ENCODE assay signal across 19 cellular contexts in genomic region chr9:68762570-68762969, GRCh38. TPM values are rescaled to one million over a fixed set of nuclear protein-coding genes. Genes with fewer than 3 reads are reported as not detected.
DNase-seq lines count a peak whose midpoint lies in the region; ATAC-seq, FAIRE-seq and TF ChIP-seq lines count a peak whose summit lies in the region.
"Had no signal": no experiment of that assay in that cellular context is flagged by ENCODE, and none has a peak within 500 bp of the region (broad histone marks: within the 10 kb centered on the region; RNA-seq: fewer than 3 reads in every experiment).

No MANE protein-coding gene starts in this region.

- no peak for TF ChIP-seq RAD21 in GM12878 (IDR thresholded peaks at IDR 0.05; ENCODE audit: insufficient read depth, low read depth, low read length)

- H3K27me3 Mint-ChIP-seq in T-helper 17 cell, result peaks cover 19% of the 10 kb centered on the region

- intact Hi-C loops in GM12878 (cut with micrococcal nuclease; ENCODE audit: unreplicated experiment) (loop anchor here (5.0 kb wide), 1 partner anchor 55 kb away; the partner anchor contains the start of gene PIP5K1B), gastrocnemius medialis (cut with DNase I; ENCODE audit: low total_unique reads) (no loop called here)

- no peak for TF ChIP-seq CTCF in GM12878 (IDR thresholded peaks at IDR 0.05 in 2 of 3, conservative IDR thresholded peaks at IDR 0.05 in 1 of 3; ENCODE audit: control insufficient read depth in 2 of 3, extremely low read depth in 1 of 3, insufficient read depth in 1 of 3, low read depth in 3 of 3, low read length in 3 of 3)
- no peak for TF ChIP-seq CTCF in gastrocnemius medialis (IDR thresholded peaks at IDR 0.05 in 4 of 5, conservative IDR thresholded peaks at IDR 0.05 in 1 of 5)

- TF ChIP-seq POLR2A in GM12878 (IDR thresholded peaks at IDR 0.05; ENCODE audit: low read depth, low read length), result no peak
- no peak for TF ChIP-seq POLR2A in gastrocnemius medialis (IDR thresholded peaks at IDR 0.05)

- ATAC-seq in GM12878, result peak; percentile 51; the same call in 2 of the 3 replicates
- no peak for ATAC-seq in gastrocnemius medialis
- ATAC-seq in T-helper 17 cell, result no peak
- ATAC-seq in GM18861 (IDR thresholded peaks at IDR 0.05; ENCODE audit: unreplicated experiment), result no peak
- ATAC-seq: A549, T-cell had no signal

- H3K36me3 ChIP-seq in GM12878 (ENCODE audit: control insufficient read depth in 2 of 2, insufficient read depth in 2 of 2, low read length in 1 of 2) (no peaks in the 10 kb centered on the region), gastrocnemius medialis (no peaks in the 10 kb centered on the region)

- no peak for TF ChIP-seq EP300 in GM12878 (IDR thresholded peaks at IDR 0.05; ENCODE audit: borderline replicate concordance in 1 of 2, control insufficient read depth in 1 of 2, low read depth in 2 of 2, low read length in 2 of 2)

- CTCF ChIA-PET in GM12878 (lab: Yijun Ruan, JAX), result interaction anchor here (0.6 to 1.1 kb wide), 2 partner anchors 80 to 237 kb away, joined by 3 to 4 read pairs; no protein-coding TSS in a partner anchor

- POLR2A ChIA-PET in GM12878 (lab: Charles Lee), result interaction anchor here (1.5 kb wide), 1 partner anchor 17 kb away, joined by 3 read pairs; a partner anchor contains a TSS

- H2AFZ ChIP-seq in GM12878 (ENCODE audit: control insufficient read depth, low read depth, low read length), result no peak overlapping the region
- H2AFZ ChIP-seq: PC-9 had no signal

- SMC1A ChIA-PET in GM12878 (lab: Charles Lee; ENCODE audit: uncharacterized antibody, unreplicated experiment), result interaction anchor here (0.9 to 1.4 kb wide), 4 partner anchors 11 to 24 kb away, joined by 3 to 5 read pairs (median 4); no protein-coding TSS in a partner anchor

- H4K20me1 ChIP-seq in GM12878 (ENCODE audit: control insufficient read depth, insufficient read depth), result no peaks in the 10 kb centered on the region

- H3K79me2 ChIP-seq in GM12878 (ENCODE audit: control insufficient read depth, insufficient read depth, low read length), result no peaks in the 10 kb centered on the region

- DNase-seq in NCI-H1436 (lab: John Stamatoyannopoulos, UW) (peak; percentile 5), NCI-H1436 treated with DMSO at 0.1 percent for 48 hours (lab: John Stamatoyannopoulos, UW) (no peak), GM19239 (ENCODE audit: insufficient read length, low spot score) (no peak), NCI-H187 treated with DMSO at 0.1 percent for 48 hours (lab: John Stamatoyannopoulos, UW) (peak; percentile 81), GM12878 (ENCODE audit: low read depth, low spot score) (no peak), gastrocnemius medialis (no peak), T-helper 17 cell (no peak)
- DNase-seq: DND-41, GDM1, IMR-90, Kasumi-1, NCI-H146, NCI-H510A treated with DMSO at 0.1 percent for 48 hours, PC-9, T-cell had no signal

- H3K4me1 Mint-ChIP-seq in T-helper 17 cell, result no peaks in the 10 kb centered on the region
- H3K4me1 Mint-ChIP-seq: T-cell had no signal

- no peaks in the 10 kb centered on the region for H3K27me3 ChIP-seq in GM12878 (replicated peaks in 1 of 2; ENCODE audit: control insufficient read depth in 2 of 2, insufficient read depth in 2 of 2, low read length in 1 of 2)
- no peaks in the 10 kb centered on the region for H3K27me3 ChIP-seq in gastrocnemius medialis

- H3K27ac ChIP-seq in GM12878 (ENCODE audit: control insufficient read depth, insufficient read depth), result no peak overlapping the region
- no peak overlapping the region for H3K27ac ChIP-seq in gastrocnemius medialis
- H3K27ac ChIP-seq: A549, PC-9, SK-N-MC had no signal

- no peak overlapping the region for H3K4me3 Mint-ChIP-seq in T-helper 17 cell
- H3K4me3 Mint-ChIP-seq: T-cell had no signal

- FAIRE-seq in GM19239 (lab: Jason Lieb, UNC), result peak; percentile 79
- no peak for FAIRE-seq in GM12878 (lab: Jason Lieb, UNC)
- FAIRE-seq: A549 had no signal

- H3K4me3 ChIP-seq in GM12878 (no peak overlapping the region), gastrocnemius medialis (no peak overlapping the region)
- H3K4me3 ChIP-seq: A549, PC-9, SK-N-MC had no signal

- 61% methylated on average over 4 of the region's 4 CpGs for WGBS in GM12878 (ENCODE audit: insufficient coverage, insufficient replicate concordance, low lambda C conversion rate, missing lambda C conversion rate)

- no peak overlapping the region for H3K9ac ChIP-seq in GM12878 (ENCODE audit: control insufficient read depth, insufficient read depth, low read length)

- in situ Hi-C loops in GM12878 (cut with MboI), result loop anchor here (5.0 to 10.0 kb wide), 2 partner anchors 62 to 180 kb away; no protein-coding TSS in a partner anchor
- in situ Hi-C loops in gastrocnemius medialis (cut with MboI; ENCODE audit: low sequenced_read_pairs in 4 of 4), result no loop called here

- no peak overlapping the region for H3K4me2 ChIP-seq in GM12878 (ENCODE audit: control insufficient read depth, insufficient read depth)
- H3K4me2 ChIP-seq: A549, PC-9 had no signal

- H3K9me3 ChIP-seq in GM12878 (replicated peaks; ENCODE audit: control insufficient read depth, insufficient read depth, low read length), result peaks cover 4% of the 10 kb centered on the region; the same call in 1 of the 3 replicates
- no peaks in the 10 kb centered on the region for H3K9me3 ChIP-seq in gastrocnemius medialis
- H3K9me3 ChIP-seq in T-helper 17 cell (ENCODE audit: control insufficient read depth, low read length, poor library complexity, severe bottlenecking), result no peaks in the 10 kb centered on the region
- H3K9me3 ChIP-seq: A549 had no signal

- RAD21 ChIA-PET in GM12878 (lab: Charles Lee; ENCODE audit: unreplicated experiment), result interaction anchor here (1.4 kb wide), 1 partner anchor 55 kb away, joined by 4 read pairs; no protein-coding TSS in a partner anchor

- H3K27ac Mint-ChIP-seq in T-helper 17 cell, result no peak overlapping the region
- H3K27ac Mint-ChIP-seq: T-cell had no signal

- H3K4me1 ChIP-seq in GM12878 (ENCODE audit: control insufficient read depth, insufficient read depth, low read length) (peaks cover 3% of the 10 kb centered on the region; the same call in 1 of the 2 replicates), gastrocnemius medialis (no peaks in the 10 kb centered on the region)
- H3K4me1 ChIP-seq: A549 had no signal

- peaks cover 3% of the 10 kb centered on the region for H3K36me3 Mint-ChIP-seq in T-helper 17 cell (ENCODE audit: low read depth)
- H3K36me3 Mint-ChIP-seq: T-cell had no signal

- no TSS peak for BruUV-seq in GM12878 (replicated peaks; lab: Mats Ljungman, UMichigan)

TF ChIP-seq in GM12878, 131 proteins besides CTCF, POLR2A, EP300 and RAD21:
- TF ChIP-seq MTA2 (IDR thresholded peaks at IDR 0.05; ENCODE audit: low read depth) (no peak), ELK1 (IDR thresholded peaks at IDR 0.05; ENCODE audit: low read depth, low read length) (no peak), MXI1 (IDR thresholded peaks at IDR 0.05; ENCODE audit: low read depth, low read length) (no peak), SUZ12 (IDR thresholded peaks at IDR 0.05; ENCODE audit: unreplicated experiment) (no peak), TCF3 (IDR thresholded peaks at IDR 0.05; ENCODE audit: borderline replicate concordance, insufficient read depth, low read depth, low read length) (no peak), HSF1 (IDR thresholded peaks at IDR 0.05; ENCODE audit: low read depth, low read length) (no peak), ZNF384 (IDR thresholded peaks at IDR 0.05; ENCODE audit: borderline replicate concordance, low read depth, low read length) (no peak)

RNA-seq across cellular contexts. Expression of gene PIP5K1B, which starts 57.5 kb away (rescaled TPM):
- 58.8 and 60.2 TPM in 2 replicates for total RNA-seq in GM12878 (2013; cell fraction: nucleolus; rRNA removed)
- total RNA-seq in GM12878 (2014; rRNA removed) (10.2 and 10.4 TPM in 2 replicates), GM12878 (2014; rRNA removed; fragmentation: Illumina TruSeq; extraction: Trizol) (12.5 and 13.5 TPM in 2 replicates), GM12878 (2021) (14.5 and 16.2 TPM in 2 replicates), gastrocnemius medialis (1 to 10 TPM; 1.2 to 2.6 (median 2.0) TPM), T-helper 17 cell (under 1 TPM; 0.55 to 0.99 TPM)
- 6.0 TPM for polyA plus RNA-seq in GM12878 (2011; ENCODE audit: low read depth)
- polyA plus RNA-seq in GM12878 (2011; rRNA removed) (16.3 and 18.2 TPM in 2 replicates), GM12878 (2014; fragmentation: Illumina TruSeq; extraction: Trizol) (15.1 and 19.9 TPM in 2 replicates), GM12878 (2014; fragmentation: Nextera tagmentation; extraction: Ambion mirVana) (10 to 100 TPM in 1 of 2 experiments, 1 to 10 TPM in 1; 6.8 to 10.9 TPM), GM12878 (2014; rRNA removed) (8.7 and 9.7 TPM in 2 replicates), GM12878 (2016; fragmentation: Nextera tagmentation; extraction: Ambion mirVana) (1 to 10 TPM; 8.2 to 9.7 TPM)
- polyA plus RNA-seq in GM12878 (2011; cell fraction: cytosol; rRNA removed), result 9.2 and 11.8 TPM in 2 replicates
- 10.3 and 12.1 TPM in 2 replicates for polyA plus RNA-seq in GM12878 (2011; cell fraction: nucleus; rRNA removed)
- 5.7 and 6.0 TPM in 2 replicates for polyA plus RNA-seq in GM12878 (2012)
- polyA minus RNA-seq in GM12878 (2011; rRNA and poly(A)+ RNA removed), result 22.6 and 31.5 TPM in 2 replicates
- polyA minus RNA-seq in GM12878 (2011; cell fraction: cytosol; rRNA and poly(A)+ RNA removed), result 4.9 and 5.4 TPM in 2 replicates
- 42.6 and 75.8 TPM in 2 replicates for polyA minus RNA-seq in GM12878 (2011; cell fraction: nucleus; rRNA and poly(A)+ RNA removed)
- total RNA-seq: H4, IMR-90, PC-9 had no signal
- polyA plus RNA-seq: A549, IMR-90 had no signal

Comparison
In these comparisons a context has a peak if more than half of its experiments do, and no peak if none do; other contexts are left out.
1. DNase-seq: peak in NCI-H1436 (single experiment) and NCI-H187 treated with DMSO at 0.1 percent for 48 hours (single experiment); none in NCI-H1436 treated with DMSO at 0.1 percent for 48 hours (single experiment), GM19239 (single experiment), GM12878 (single experiment), gastrocnemius medialis (0 of 2) and T-helper 17 cell (0 of 3).